Comparison of ENCODE assay signal across 17 cellular contexts in the genomic region with DNA sequence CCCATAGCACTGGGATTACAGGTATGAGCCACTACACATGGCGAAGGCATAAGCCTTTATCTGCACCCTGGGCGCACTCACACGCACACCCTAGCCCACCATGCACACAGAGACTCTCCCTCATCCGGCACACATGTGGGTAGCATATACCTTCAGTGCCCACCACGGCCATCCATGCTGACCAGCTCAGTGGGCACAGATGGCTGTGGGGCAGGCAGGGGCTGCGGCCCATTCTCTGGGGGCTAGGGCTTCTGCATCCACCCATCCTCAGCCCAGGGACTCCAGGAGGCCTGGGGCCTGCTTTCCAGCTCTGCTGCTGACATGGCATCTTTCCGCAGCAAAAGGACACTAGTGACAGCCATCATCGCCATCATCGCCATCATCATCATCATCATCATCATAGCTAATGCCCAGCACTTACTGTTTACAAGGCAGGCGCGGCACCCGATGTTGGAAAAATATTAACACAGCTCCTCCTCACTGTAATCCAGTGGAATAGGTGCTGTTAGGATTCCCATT.
DNase-seq lines count a peak whose midpoint lies in the region; ATAC-seq, FAIRE-seq and TF ChIP-seq lines count a peak whose summit lies in the region.
"Had no signal": no experiment of that assay in that cellular context is flagged by ENCODE, and none has a peak within 500 bp of the region (broad histone marks: within the 10 kb centered on the region; RNA-seq: fewer than 3 reads in every experiment).

No MANE protein-coding gene starts in this region.

- H3K4me2 ChIP-seq in K562 (ENCODE audit: insufficient read depth, low read length), result no peak overlapping the region

- H2AFZ ChIP-seq in K562 (ENCODE audit: low read depth, low read length), result no peak overlapping the region

- POLR2A ChIA-PET in K562 (lab: Yijun Ruan, JAX), result interaction anchor here (0.5 kb wide), 1 partner anchor 51 kb away, joined by 3 read pairs; no protein-coding TSS in a partner anchor

- H3K27me3 ChIP-seq in K562 (ENCODE audit: control insufficient read depth in 2 of 2, insufficient read depth in 2 of 2, low read length in 2 of 2) (no peaks in the 10 kb centered on the region), neutrophil (no peaks in the 10 kb centered on the region)

- no peak overlapping the region for H3K27ac ChIP-seq in K562 (ENCODE audit: extremely low read depth, low read depth, low read length)
- peak overlapping the region; percentile 84 for H3K27ac ChIP-seq in neutrophil
- H3K27ac ChIP-seq: VCaP had no signal

- H3K36me3 Mint-ChIP-seq in activated CD4-positive, alpha-beta T cell treated with anti-CD3 and anti-CD28 coated beads, Interleukin-2, amount 10 ng/mL, durations not matched to agents 24 days and 14 days (ENCODE audit: low read depth), result peaks cover 35% of the 10 kb centered on the region

- no peak for TF ChIP-seq POLR2A in K562 (conservative IDR thresholded peaks at IDR 0.05)

- no peak for DNase-seq in activated CD4-positive, alpha-beta T cell treated with anti-CD3 and anti-CD28 coated beads, Interleukin-2, amount 10 ng/mL, durations not matched to agents 24 days and 14 days
- no peak for DNase-seq in activated CD4-positive, alpha-beta T cell treated with anti-CD3 and anti-CD28 coated beads, Interleukin-2, amount 50 U/mL, for 4 hours
- DNase-seq in K562 (ENCODE audit: extremely low read depth in 1 of 4, low spot score in 3 of 4), result no peak
- no peak for DNase-seq in NCI-H226
- DNase-seq in NCI-H2196 treated with DMSO at 0.1 percent for 48 hours (lab: John Stamatoyannopoulos, UW; ENCODE audit: unreplicated experiment), result no peak
- DNase-seq: ACHN, DMS53, GOT3, NCI-H1092, NCI-H526 treated with DMSO at 0.1 percent for 48 hours had no signal

- FAIRE-seq in K562 (lab: Jason Lieb, UNC), result no peak
- FAIRE-seq: islet of Langerhans had no signal

- H3K9me3 ChIP-seq in K562 (replicated peaks; ENCODE audit: control insufficient read depth, insufficient read depth, low read depth, low read length) (no peaks in the 10 kb centered on the region), neutrophil (no peaks in the 10 kb centered on the region)

- H3K9me1 ChIP-seq in K562 (ENCODE audit: control insufficient read depth, insufficient read depth, low read length), result peaks cover 4% of the 10 kb centered on the region

- H4K20me1 ChIP-seq in K562 (replicated peaks; ENCODE audit: control insufficient read depth, insufficient read depth, low read length), result 0 out of 2 replicates have a peak, but pooled peaks cover 5% of the 10 kb centered on the region

- in situ Hi-C loops in K562 (cut with MboI), result no loop called here

- H3K9me3 Mint-ChIP-seq in activated CD4-positive, alpha-beta T cell treated with anti-CD3 and anti-CD28 coated beads, Interleukin-2, amount 10 ng/mL, durations not matched to agents 24 days and 14 days, result no peaks in the 10 kb centered on the region
- H3K9me3 Mint-ChIP-seq: dendritic cell treated with granulocyte-macrophage colony-stimulating factor and Interleukin-4, amounts not matched to agents 40 ng/mL and 50 ng/mL, for 4 days; nephron had no signal

- intact Hi-C loops in activated CD4-positive, alpha-beta T cell treated with anti-CD3 and anti-CD28 coated beads, Interleukin-2, amount 10 ng/mL, durations not matched to agents 24 days and 14 days (cut with micrococcal nuclease), result loop anchor here (2.0 to 10.0 kb wide), 4 partner anchors 39 to 469 kb away; no protein-coding TSS in a partner anchor
- intact Hi-C loops in K562 (cut with micrococcal nuclease), result no loop called here

- H3K4me3 ChIP-seq in GM08714 (ENCODE audit: low read length) (peak overlapping the region; percentile 36; the same call in 1 of the 2 replicates), K562 (no peak overlapping the region), neutrophil (ENCODE audit: low read depth in 1 of 2, low read length in 1 of 2) (peak overlapping the region; percentile 36 to 66)

- no peaks in the 10 kb centered on the region for H3K27me3 Mint-ChIP-seq in activated CD4-positive, alpha-beta T cell treated with anti-CD3 and anti-CD28 coated beads, Interleukin-2, amount 10 ng/mL, durations not matched to agents 24 days and 14 days

- H3K4me1 ChIP-seq in K562 (replicated peaks in 1 of 2; ENCODE audit: control insufficient read depth in 2 of 2, insufficient read depth in 2 of 2, low read length in 2 of 2), result peaks cover 0 to 38% of the 10 kb centered on the region in 2 experiments; a peak in 2 of 5 replicates
- H3K4me1 ChIP-seq in neutrophil (ENCODE audit: control insufficient read depth in 1 of 2, insufficient read depth in 1 of 2, low read depth in 1 of 2, low read length in 1 of 2), result peaks cover 60 to 67% of the 10 kb centered on the region in 2 experiments

- peak overlapping the region in 1 of 2 experiments; percentile 26; a peak in 1 of 4 replicates for H3K9ac ChIP-seq in K562 (ENCODE audit: insufficient read depth in 1 of 2, low read depth in 2 of 2, low read length in 2 of 2)

- H3K4me3 Mint-ChIP-seq in activated CD4-positive, alpha-beta T cell treated with anti-CD3 and anti-CD28 coated beads, Interleukin-2, amount 10 ng/mL, durations not matched to agents 24 days and 14 days, result peak overlapping the region; percentile 75
- H3K4me3 Mint-ChIP-seq: nephron had no signal

- CTCF ChIA-PET in K562 (lab: Yijun Ruan, JAX; ENCODE audit: low intra/inter-chr PET ratio), result no interaction called here

- no TSS peak for BruUV-seq in K562 (replicated peaks; lab: Mats Ljungman, UMichigan)

- peaks cover 45% of the 10 kb centered on the region for H3K4me1 Mint-ChIP-seq in activated CD4-positive, alpha-beta T cell treated with anti-CD3 and anti-CD28 coated beads, Interleukin-2, amount 10 ng/mL, durations not matched to agents 24 days and 14 days

- TF ChIP-seq EP300 in K562 (IDR thresholded peaks at IDR 0.05; ENCODE audit: low read length), result no peak

- TF ChIP-seq CTCF in K562 (IDR thresholded peaks at IDR 0.05 in 2 of 3, conservative IDR thresholded peaks at IDR 0.05 in 1 of 3; ENCODE audit: insufficient read depth in 2 of 3, low read depth in 1 of 3, low read length in 3 of 3) (no peak), neutrophil (IDR thresholded peaks at IDR 0.05) (no peak)

- no peak for TF ChIP-seq RAD21 in K562 (CRISPR knock-in tag; conservative IDR thresholded peaks at IDR 0.05 in 1 of 2, IDR thresholded peaks at IDR 0.05 in 1 of 2)

- ATAC-seq in K562 (no peak), HG03520 (IDR thresholded peaks at IDR 0.05; ENCODE audit: unreplicated experiment) (no peak)

- H3K36me3 ChIP-seq in K562 (ENCODE audit: control insufficient read depth, insufficient read depth, low read length), result peaks cover 22% of the 10 kb centered on the region; the same call in 2 of the 3 replicates
- no peaks in the 10 kb centered on the region for H3K36me3 ChIP-seq in neutrophil

- H3K27ac Mint-ChIP-seq in activated CD4-positive, alpha-beta T cell treated with anti-CD3 and anti-CD28 coated beads, Interleukin-2, amount 10 ng/mL, durations not matched to agents 24 days and 14 days, result no peak overlapping the region
- H3K27ac Mint-ChIP-seq: nephron had no signal

- H3K79me2 ChIP-seq in K562 (ENCODE audit: control insufficient read depth, insufficient read depth, low read length), result no peaks in the 10 kb centered on the region

- WGBS in K562 (ENCODE audit: insufficient coverage, low coverage, missing lambda C conversion rate), result 98% methylated on average over 12 of the region's 12 CpGs

TF ChIP-seq in K562, 482 proteins besides CTCF, POLR2A, EP300 and RAD21:
- TF ChIP-seq ZNF316 (IDR thresholded peaks at IDR 0.05) (peak; percentile 14; the same call in 1 of the 2 replicates), TAF9B (IDR thresholded peaks at IDR 0.05; ENCODE audit: partially characterized antibody) (no peak)
